In the genomic region with DNA sequence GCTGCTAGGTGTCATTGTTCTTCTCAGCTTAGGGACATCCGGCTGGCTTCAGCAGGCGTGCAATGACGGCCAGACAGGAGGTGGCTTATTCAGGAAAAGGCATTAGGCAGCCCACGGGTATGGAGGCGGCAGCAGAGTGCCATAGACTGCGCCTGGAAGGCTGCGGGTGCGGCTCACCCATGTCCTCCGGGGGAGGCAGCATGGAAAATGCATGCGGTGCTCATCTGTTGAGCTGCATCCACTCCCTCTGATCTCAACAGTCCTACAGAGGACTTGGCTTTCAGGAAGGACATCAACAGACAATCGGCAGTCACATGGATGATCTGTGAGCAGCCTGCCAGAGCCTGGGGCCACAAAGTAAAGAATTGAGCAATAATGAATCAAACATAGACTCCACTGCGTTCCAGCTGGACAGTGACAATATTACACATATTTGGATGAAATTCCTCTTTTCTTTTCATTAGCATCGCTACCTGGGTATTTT, we compare ENCODE assay signal across 12 cellular contexts. TPM values are rescaled to one million over a fixed set of nuclear protein-coding genes. Genes with fewer than 3 reads are reported as not detected.
DNase-seq lines count a peak whose midpoint lies in the region; ATAC-seq and TF ChIP-seq lines count a peak whose summit lies in the region.
"Had no signal": no experiment of that assay in that cellular context is flagged by ENCODE, and none has a peak within 500 bp of the region (broad histone marks: within the 10 kb centered on the region; RNA-seq: fewer than 3 reads in every experiment).

No MANE protein-coding gene starts in this region.

- BruUV-seq in mammary epithelial cell (replicated peaks; lab: Mats Ljungman, UMichigan) = no TSS peak

- WGBS in mammary epithelial cell (ENCODE audit: low coverage, missing lambda C conversion rate) = 5% methylated on average over 11 of the region's 13 CpGs
- 74 to 83% methylated on average over 1 to 13 of the region's 13 CpGs for WGBS in transverse colon (ENCODE audit: low coverage in 1 of 2), 2 donors

- H4K20me1 ChIP-seq in DOHH2 (ENCODE audit: control insufficient read depth, insufficient read depth, low read depth, low read length) (no peaks in the 10 kb centered on the region), mammary epithelial cell (ENCODE audit: insufficient read depth, low read length) (no peaks in the 10 kb centered on the region)

- H3K36me3 ChIP-seq in DOHH2 (ENCODE audit: control insufficient read depth, low read length) = no peaks in the 10 kb centered on the region
- H3K36me3 ChIP-seq in mammary epithelial cell (ENCODE audit: insufficient read depth, low read length) = no peaks in the 10 kb centered on the region
- no peaks in the 10 kb centered on the region for H3K36me3 ChIP-seq in transverse colon

- H3K9ac ChIP-seq in mammary epithelial cell (ENCODE audit: insufficient read depth, low read length) = no peak overlapping the region

- H3K27ac ChIP-seq in DOHH2 (ENCODE audit: low read depth, low read length) (no peak overlapping the region), mammary epithelial cell (ENCODE audit: insufficient read depth, low read depth, low read length) (no peak overlapping the region), transverse colon (no peak overlapping the region)

- no peak for ATAC-seq in GM19328 (IDR thresholded peaks at IDR 0.05; ENCODE audit: unreplicated experiment)

- H3K27ac Mint-ChIP-seq in neural crest cell (ENCODE audit: unreplicated experiment) = no peak overlapping the region
- H3K27ac Mint-ChIP-seq: nephron had no signal

- H3K9me3 Mint-ChIP-seq in neural crest cell = no peaks in the 10 kb centered on the region
- H3K9me3 Mint-ChIP-seq: nephron had no signal

- H3K27me3 Mint-ChIP-seq in neural crest cell (ENCODE audit: low read depth) = peaks cover 18% of the 10 kb centered on the region

- H3K9me3 ChIP-seq in DOHH2 (ENCODE audit: control insufficient read depth, insufficient read depth, low read length) = no peaks in the 10 kb centered on the region
- H3K9me3 ChIP-seq in mammary epithelial cell (replicated peaks; ENCODE audit: insufficient read depth, low read length) = no peaks in the 10 kb centered on the region
- H3K9me3 ChIP-seq in transverse colon = no peaks in the 10 kb centered on the region

- no peak for TF ChIP-seq POLR2A in transverse colon (IDR thresholded peaks at IDR 0.05)

- H3K79me2 ChIP-seq in DOHH2 (ENCODE audit: control insufficient read depth, low read length) (no peaks in the 10 kb centered on the region), mammary epithelial cell (ENCODE audit: insufficient read depth, low read length) (no peaks in the 10 kb centered on the region)

- TF ChIP-seq CTCF in DOHH2 (IDR thresholded peaks at IDR 0.05; ENCODE audit: low read depth, low read length, poor library complexity, severe bottlenecking) (peak; percentile 27), mammary epithelial cell (conservative IDR thresholded peaks at IDR 0.05 in 1 of 2, IDR thresholded peaks at IDR 0.05 in 1 of 2; ENCODE audit: extremely low read depth in 1 of 2, insufficient read depth in 1 of 2, low read depth in 1 of 2, low read length in 2 of 2) (peak; percentile 39 to 55), neural crest cell (conservative IDR thresholded peaks at IDR 0.05) (peak; percentile 43), transverse colon (IDR thresholded peaks at IDR 0.05) (peak in 1 of 5 experiments; percentile 14)

- H3F3A ChIP-seq in DOHH2 (ENCODE audit: control insufficient read depth, insufficient read depth) = peaks cover 2% of the 10 kb centered on the region; the same call in 1 of the 2 replicates

- H3K4me1 ChIP-seq in DOHH2 (ENCODE audit: control insufficient read depth, low read length) = peaks cover 49% of the 10 kb centered on the region
- H3K4me1 ChIP-seq in mammary epithelial cell (ENCODE audit: insufficient read depth, low read length) = peaks cover 8% of the 10 kb centered on the region
- H3K4me1 ChIP-seq in transverse colon = peaks cover 0 to 9% (median 6%) of the 10 kb centered on the region in 4 donors

- CTCF ChIA-PET in mammary epithelial cell (lab: Charles Lee; ENCODE audit: low non-redundant PET) = interaction anchor here (0.6 kb wide), 1 partner anchor 180 kb away, joined by 3 read pairs; no protein-coding TSS in a partner anchor

- no peak overlapping the region for H3K4me3 Mint-ChIP-seq in neural crest cell
- H3K4me3 Mint-ChIP-seq: nephron had no signal

- no peaks in the 10 kb centered on the region for H3K36me3 Mint-ChIP-seq in neural crest cell (ENCODE audit: low read depth)

- in situ Hi-C loops in mammary epithelial cell (cut with MboI; ENCODE audit: low sequenced_read_pairs in 2 of 2) (loop anchor here (10.0 to 25.0 kb wide), 5 partner anchors 169 to 509 kb away; no protein-coding TSS in a partner anchor), transverse colon (cut with MboI; ENCODE audit: low pct_ligation_motif_present in 1 of 4, low pct_unique_long_range_greater_than_20kb in 1 of 4, low sequenced_read_pairs in 3 of 4) (loop anchor here (5.0 to 25.0 kb wide), 6 partner anchors 107 to 502 kb away; no protein-coding TSS in a partner anchor)

- dilution Hi-C loops in mammary epithelial cell (cut with HindIII; ENCODE audit: low sequenced_read_pairs) = no loop called here

- H3K4me1 Mint-ChIP-seq in neural crest cell = peaks cover 6% of the 10 kb centered on the region

- DNase-seq in M059J (ENCODE audit: low read depth) = peak; percentile 40
- peak; percentile 53 for DNase-seq in mammary epithelial cell
- no peak for DNase-seq in neural crest cell (ENCODE audit: low read depth, low spot score)
- no peak for DNase-seq in activated effector memory CD4-positive, alpha-beta T cell treated with anti-CD3 and anti-CD28 coated beads, Interleukin-2, amount 50 U/mL, for 16 hours
- DNase-seq in GF-D8 (lab: John Stamatoyannopoulos, UW) = no peak
- no peak for DNase-seq in transverse colon
- DNase-seq: activated CD4-positive, CD25-positive, alpha-beta regulatory T cell; erythroblast had no signal

- no peak overlapping the region for H3K4me3 ChIP-seq in DOHH2 (ENCODE audit: low read length)
- no peak overlapping the region for H3K4me3 ChIP-seq in mammary epithelial cell (replicated peaks in 1 of 3; ENCODE audit: insufficient read depth in 1 of 3, low read depth in 2 of 3, low read length in 3 of 3)
- no peak overlapping the region for H3K4me3 ChIP-seq in transverse colon

- intact Hi-C loops in mammary epithelial cell (cut with micrococcal nuclease) = no loop called here
- intact Hi-C loops in transverse colon (cut with DNase I; ENCODE audit: low total_unique reads) = no loop called here

- no peaks in the 10 kb centered on the region for H3K9me2 ChIP-seq in DOHH2 (replicated peaks; ENCODE audit: control insufficient read depth, low read length)

- TF ChIP-seq EP300 in transverse colon (IDR thresholded peaks at IDR 0.05; ENCODE audit: low read depth) = no peak

- H3K27me3 ChIP-seq in DOHH2 (ENCODE audit: control insufficient read depth, low read length) = peaks cover 3% of the 10 kb centered on the region; the same call in 1 of the 2 replicates
- no peaks in the 10 kb centered on the region for H3K27me3 ChIP-seq in mammary epithelial cell (ENCODE audit: insufficient read depth, low read length)
- peaks cover 10% of the 10 kb centered on the region for H3K27me3 ChIP-seq in transverse colon

- no peak overlapping the region for H3K4me2 ChIP-seq in DOHH2 (ENCODE audit: low read length)
- H3K4me2 ChIP-seq in mammary epithelial cell (ENCODE audit: insufficient read depth, low read depth, low read length) = peak overlapping the region; percentile 27

- peak overlapping the region; percentile 57 for H2AFZ ChIP-seq in mammary epithelial cell (ENCODE audit: low read depth, low read length)

RNA-seq across cellular contexts. Expression of a gene that starts 42.9 kb away (rescaled TPM):
- total RNA-seq in M059J (2014; rRNA removed; shearing (Covaris generic)) = not detected in 2 replicates
- total RNA-seq in mammary epithelial cell = under 1 TPM in 1 of 2 donors, not detected in 1; under 0.01 TPM
- polyA plus RNA-seq in mammary epithelial cell = not detected
- not detected for polyA minus RNA-seq in mammary epithelial cell
- not detected in 2 replicates for total RNA-seq in neural crest cell
- total RNA-seq in transverse colon = 1 to 10 TPM in 1 of 4 donors, under 1 TPM in 2, not detected in 1; 0.16 to 3.2 (median 0.68) TPM
- total RNA-seq: HT1080 had no signal

Comparison
In these comparisons a context has a peak if more than half of its experiments do, and no peak if none do; other contexts are left out.
1. DNase-seq: peak in M059J (single experiment) and mammary epithelial cell (single experiment); none in neural crest cell (single experiment), activated effector memory CD4-positive, alpha-beta T cell treated with anti-CD3 and anti-CD28 coated beads, Interleukin-2, amount 50 U/mL, for 16 hours (single experiment), GF-D8 (single experiment) and transverse colon (single experiment).